28 cellular contexts compared by ENCODE assay signal in the genomic region with DNA sequence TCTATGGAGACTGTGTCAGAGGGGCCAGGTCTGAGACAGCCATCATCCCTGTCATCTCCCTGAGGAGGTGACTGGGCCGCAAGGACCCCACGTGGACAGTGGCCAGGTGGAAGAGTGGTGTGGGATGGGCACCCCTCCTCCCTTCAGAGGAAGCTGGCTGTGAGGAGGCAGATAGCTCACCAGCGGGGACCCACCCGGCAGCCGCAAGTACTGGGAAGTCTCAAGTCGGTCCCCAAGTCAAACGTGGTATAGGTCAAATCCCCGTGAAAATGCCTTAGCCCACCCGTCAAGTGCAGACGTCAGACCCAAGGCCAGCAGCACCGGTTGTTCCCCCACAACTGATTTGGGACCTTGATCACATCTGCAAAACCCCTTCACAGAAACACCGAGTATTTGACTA.
"Had no signal": no experiment of that assay in that cellular context is flagged by ENCODE, and none has a peak within 500 bp of the region (broad histone marks: within the 10 kb centered on the region; RNA-seq: fewer than 3 reads in every experiment).

No MANE protein-coding gene starts in this region.

- H3K4me3 Mint-ChIP-seq: effector memory CD8-positive, alpha-beta T cell; naive thymus-derived CD8-positive, alpha-beta T cell; nephron progenitor cell; stimulated activated effector memory CD8-positive, alpha-beta T cell treated with anti-CD3 and anti-CD28 coated beads, Interleukin-12 subunit alpha, Interleukin-12 subunit beta, amount 100 ng/mL, for 72 hours had no signal

- H3K27me3 Mint-ChIP-seq: naive thymus-derived CD8-positive, alpha-beta T cell had no signal

- H2AFZ ChIP-seq: parathyroid adenoma had no signal

- H3K4me1 Mint-ChIP-seq: stimulated activated effector memory CD8-positive, alpha-beta T cell treated with anti-CD3 and anti-CD28 coated beads, Interleukin-12 subunit alpha, Interleukin-12 subunit beta, amount 100 ng/mL, for 72 hours had no signal

- H3K27ac Mint-ChIP-seq: effector memory CD8-positive, alpha-beta T cell; naive thymus-derived CD8-positive, alpha-beta T cell; nephron progenitor cell; progenitor cell of endocrine pancreas; stimulated activated effector memory CD8-positive, alpha-beta T cell treated with anti-CD3 and anti-CD28 coated beads, Interleukin-12 subunit alpha, Interleukin-12 subunit beta, amount 100 ng/mL, for 72 hours had no signal

- H3K9me3 ChIP-seq: thyroid gland had no signal

- ATAC-seq: effector memory CD8-positive, alpha-beta T cell; heart right ventricle; left colon; left ventricle myocardium superior; naive thymus-derived CD8-positive, alpha-beta T cell; stimulated activated effector memory CD8-positive, alpha-beta T cell treated with anti-CD3 and anti-CD28 coated beads, Interleukin-12 subunit alpha, Interleukin-12 subunit beta, amount 100 ng/mL, for 72 hours had no signal

- H3K36me3 Mint-ChIP-seq: naive thymus-derived CD8-positive, alpha-beta T cell; stimulated activated effector memory CD8-positive, alpha-beta T cell treated with anti-CD3 and anti-CD28 coated beads, Interleukin-12 subunit alpha, Interleukin-12 subunit beta, amount 100 ng/mL, for 72 hours had no signal

- H3K36me3 ChIP-seq: esophagus squamous epithelium, heart right ventricle, sigmoid colon, stomach, thyroid gland, vagina had no signal

- H3K9ac ChIP-seq: parathyroid adenoma had no signal

- H3K27me3 ChIP-seq: thyroid gland, vagina had no signal

- H3K4me1 ChIP-seq: esophagus squamous epithelium, parathyroid adenoma, sigmoid colon, stomach, vagina had no signal

- H3K4me3 ChIP-seq: esophagus squamous epithelium, heart right ventricle, lung, sigmoid colon, stomach, thyroid gland, vagina had no signal

- H3K9me3 Mint-ChIP-seq: effector memory CD8-positive, alpha-beta T cell; naive thymus-derived CD8-positive, alpha-beta T cell; stimulated activated effector memory CD8-positive, alpha-beta T cell treated with anti-CD3 and anti-CD28 coated beads, Interleukin-12 subunit alpha, Interleukin-12 subunit beta, amount 100 ng/mL, for 72 hours had no signal

- DNase-seq: cortex of kidney; effector memory CD8-positive, alpha-beta T cell; erythroblast; esophagus squamous epithelium; foreskin melanocyte; glutamatergic neuron; heart right ventricle; hippocampal formation; kidney glomerular epithelial cell; left colon; left ventricle myocardium superior; mesenchymal stem cell; midbrain; nephron progenitor cell; occipital lobe; sigmoid colon; stimulated activated CD4-positive, alpha-beta T cell treated with anti-CD3 and anti-CD28 coated beads, Interleukin-2, amount 100 ng/mL, for 24 hours; stimulated activated CD4-positive, alpha-beta T cell treated with anti-CD3 and anti-CD28 coated beads, Interleukin-4, amount 100 ng/mL, for 24 hours; stimulated activated naive CD4-positive, alpha-beta T cell treated with Interleukin-2 at 50 U/mL for 16 hours; stomach; thyroid gland; trophoblast cell had no signal

- H3K79me2 ChIP-seq: parathyroid adenoma had no signal

- H3K27ac ChIP-seq: esophagus squamous epithelium, heart right ventricle, parathyroid adenoma, sigmoid colon, stomach, thyroid gland, vagina had no signal
